Comparison of ENCODE assay signal across 1 cellular context in genomic region chr6:146885708-146886457, GRCh38.
TF ChIP-seq lines count a peak whose summit lies in the region.

No MANE protein-coding gene starts in this region.

TF ChIP-seq in K562, 482 proteins besides CTCF, POLR2A, EP300 and RAD21 (continued from another document and continues in another):
- TF ChIP-seq REST (CRISPR knock-in tag; IDR thresholded peaks at IDR 0.05; ENCODE audit: low read depth): peak; percentile 12; the same call in 1 of the 2 replicates
- peak; percentile 71; the same call in 1 of the 2 replicates for TF ChIP-seq ZNF77 (CRISPR knock-in tag; IDR thresholded peaks at IDR 0.05)
- 0 out of 2 replicates have a peak, but pooled peaks have one; percentile 13 for TF ChIP-seq ATF7 (IDR thresholded peaks at IDR 0.05)
- TF ChIP-seq ZKSCAN3 (CRISPR knock-in tag; IDR thresholded peaks at IDR 0.05): 0 out of 2 replicates have a peak, but pooled peaks have one; percentile 8
- no peak for TF ChIP-seq EZH2 (IDR thresholded peaks at IDR 0.05; ENCODE audit: borderline replicate concordance, low read depth, low read length)
- peak; percentile 63 for TF ChIP-seq KDM5B (IDR thresholded peaks at IDR 0.05; ENCODE audit: insufficient replicate concordance, low read depth, low read length)
- TF ChIP-seq POLR2B (IDR thresholded peaks at IDR 0.05; ENCODE audit: low read depth, partially characterized antibody): peak; percentile 38
- TF ChIP-seq, protein P1, sequence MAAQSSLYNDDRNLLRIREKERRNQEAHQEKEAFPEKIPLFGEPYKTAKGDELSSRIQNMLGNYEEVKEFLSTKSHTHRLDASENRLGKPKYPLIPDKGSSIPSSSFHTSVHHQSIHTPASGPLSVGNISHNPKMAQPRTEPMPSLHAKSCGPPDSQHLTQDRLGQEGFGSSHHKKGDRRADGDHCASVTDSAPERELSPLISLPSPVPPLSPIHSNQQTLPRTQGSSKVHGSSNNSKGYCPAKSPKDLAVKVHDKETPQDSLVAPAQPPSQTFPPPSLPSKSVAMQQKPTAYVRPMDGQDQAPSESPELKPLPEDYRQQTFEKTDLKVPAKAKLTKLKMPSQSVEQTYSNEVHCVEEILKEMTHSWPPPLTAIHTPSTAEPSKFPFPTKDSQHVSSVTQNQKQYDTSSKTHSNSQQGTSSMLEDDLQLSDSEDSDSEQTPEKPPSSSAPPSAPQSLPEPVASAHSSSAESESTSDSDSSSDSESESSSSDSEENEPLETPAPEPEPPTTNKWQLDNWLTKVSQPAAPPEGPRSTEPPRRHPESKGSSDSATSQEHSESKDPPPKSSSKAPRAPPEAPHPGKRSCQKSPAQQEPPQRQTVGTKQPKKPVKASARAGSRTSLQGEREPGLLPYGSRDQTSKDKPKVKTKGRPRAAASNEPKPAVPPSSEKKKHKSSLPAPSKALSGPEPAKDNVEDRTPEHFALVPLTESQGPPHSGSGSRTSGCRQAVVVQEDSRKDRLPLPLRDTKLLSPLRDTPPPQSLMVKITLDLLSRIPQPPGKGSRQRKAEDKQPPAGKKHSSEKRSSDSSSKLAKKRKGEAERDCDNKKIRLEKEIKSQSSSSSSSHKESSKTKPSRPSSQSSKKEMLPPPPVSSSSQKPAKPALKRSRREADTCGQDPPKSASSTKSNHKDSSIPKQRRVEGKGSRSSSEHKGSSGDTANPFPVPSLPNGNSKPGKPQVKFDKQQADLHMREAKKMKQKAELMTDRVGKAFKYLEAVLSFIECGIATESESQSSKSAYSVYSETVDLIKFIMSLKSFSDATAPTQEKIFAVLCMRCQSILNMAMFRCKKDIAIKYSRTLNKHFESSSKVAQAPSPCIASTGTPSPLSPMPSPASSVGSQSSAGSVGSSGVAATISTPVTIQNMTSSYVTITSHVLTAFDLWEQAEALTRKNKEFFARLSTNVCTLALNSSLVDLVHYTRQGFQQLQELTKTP (IDR thresholded peaks at IDR 0.05; ENCODE audit: low read depth in 1 of 2, partially characterized antibody in 2 of 2): peak; percentile 78 to 93
- TF ChIP-seq CREM (IDR thresholded peaks at IDR 0.05; ENCODE audit: low read depth): no peak
- no peak for TF ChIP-seq JUNB (CRISPR knock-in tag; conservative IDR thresholded peaks at IDR 0.05)
- TF ChIP-seq NR4A1 (CRISPR knock-in tag; IDR thresholded peaks at IDR 0.05): no peak
- TF ChIP-seq NR4A1 (tag; IDR thresholded peaks at IDR 0.05): peak; percentile 50; the same call in 1 of the 2 replicates
- peak; percentile 50; the same call in 1 of the 2 replicates for TF ChIP-seq ELF4 (CRISPR knock-in tag; IDR thresholded peaks at IDR 0.05)
- no peak for TF ChIP-seq ZNF778 (CRISPR knock-in tag; IDR thresholded peaks at IDR 0.05)
- TF ChIP-seq ZNF384 (IDR thresholded peaks at IDR 0.05; ENCODE audit: low read depth, low read length): no peak
- no peak for TF ChIP-seq EP400 (IDR thresholded peaks at IDR 0.05)
- TF ChIP-seq CAMTA2 (CRISPR knock-in tag; conservative IDR thresholded peaks at IDR 0.05): 0 out of 2 replicates have a peak, but pooled peaks have one; percentile 63
- 0 out of 2 replicates have a peak, but pooled peaks have one; percentile 12 for TF ChIP-seq ZNF76 (CRISPR knock-in tag; IDR thresholded peaks at IDR 0.05; ENCODE audit: borderline replicate concordance)
- TF ChIP-seq, protein P2, sequence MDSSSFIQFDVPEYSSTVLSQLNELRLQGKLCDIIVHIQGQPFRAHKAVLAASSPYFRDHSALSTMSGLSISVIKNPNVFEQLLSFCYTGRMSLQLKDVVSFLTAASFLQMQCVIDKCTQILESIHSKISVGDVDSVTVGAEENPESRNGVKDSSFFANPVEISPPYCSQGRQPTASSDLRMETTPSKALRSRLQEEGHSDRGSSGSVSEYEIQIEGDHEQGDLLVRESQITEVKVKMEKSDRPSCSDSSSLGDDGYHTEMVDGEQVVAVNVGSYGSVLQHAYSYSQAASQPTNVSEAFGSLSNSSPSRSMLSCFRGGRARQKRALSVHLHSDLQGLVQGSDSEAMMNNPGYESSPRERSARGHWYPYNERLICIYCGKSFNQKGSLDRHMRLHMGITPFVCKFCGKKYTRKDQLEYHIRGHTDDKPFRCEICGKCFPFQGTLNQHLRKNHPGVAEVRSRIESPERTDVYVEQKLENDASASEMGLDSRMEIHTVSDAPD (CRISPR knock-in tag; IDR thresholded peaks at IDR 0.05): 0 out of 2 replicates have a peak, but pooled peaks have one; percentile 36
- TF ChIP-seq TBL1XR1 (IDR thresholded peaks at IDR 0.05; ENCODE audit: low read length in 2 of 2): no peak; a peak in 1 of 4 replicates
- TF ChIP-seq, protein P3, sequence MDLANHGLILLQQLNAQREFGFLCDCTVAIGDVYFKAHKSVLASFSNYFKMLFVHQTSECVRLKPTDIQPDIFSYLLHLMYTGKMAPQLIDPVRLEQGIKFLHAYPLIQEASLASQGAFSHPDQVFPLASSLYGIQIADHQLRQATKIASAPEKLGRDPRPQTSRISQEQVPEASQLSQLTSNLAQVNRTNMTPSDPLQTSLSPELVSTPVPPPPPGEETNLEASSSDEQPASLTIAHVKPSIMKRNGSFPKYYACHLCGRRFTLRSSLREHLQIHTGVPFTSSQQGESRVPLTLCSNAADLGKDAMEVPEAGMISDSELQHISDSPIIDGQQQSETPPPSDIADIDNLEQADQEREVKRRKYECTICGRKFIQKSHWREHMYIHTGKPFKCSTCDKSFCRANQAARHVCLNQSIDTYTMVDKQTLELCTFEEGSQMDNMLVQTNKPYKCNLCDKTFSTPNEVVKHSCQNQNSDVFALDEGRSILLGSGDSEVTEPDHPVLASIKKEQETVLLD (IDR thresholded peaks at IDR 0.05): 0 out of 2 replicates have a peak, but pooled peaks have one; percentile 50
- TF ChIP-seq ZNF143 (CRISPR knock-in tag; IDR thresholded peaks at IDR 0.05): no peak
- TF ChIP-seq, protein P4, sequence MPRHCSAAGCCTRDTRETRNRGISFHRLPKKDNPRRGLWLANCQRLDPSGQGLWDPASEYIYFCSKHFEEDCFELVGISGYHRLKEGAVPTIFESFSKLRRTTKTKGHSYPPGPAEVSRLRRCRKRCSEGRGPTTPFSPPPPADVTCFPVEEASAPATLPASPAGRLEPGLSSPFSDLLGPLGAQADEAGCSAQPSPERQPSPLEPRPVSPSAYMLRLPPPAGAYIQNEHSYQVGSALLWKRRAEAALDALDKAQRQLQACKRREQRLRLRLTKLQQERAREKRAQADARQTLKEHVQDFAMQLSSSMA (CRISPR knock-in tag; IDR thresholded peaks at IDR 0.05): peak; percentile 41; the same call in 1 of the 2 replicates
- TF ChIP-seq MTA1 (IDR thresholded peaks at IDR 0.05; ENCODE audit: borderline replicate concordance): peak; percentile 31; the same call in 1 of the 2 replicates
- no peak for TF ChIP-seq CEBPG (CRISPR knock-in tag; IDR thresholded peaks at IDR 0.05)
- no peak for TF ChIP-seq CEBPG (tag; conservative IDR thresholded peaks at IDR 0.05 in 1 of 2, IDR thresholded peaks at IDR 0.05 in 1 of 2)
- TF ChIP-seq PBX2 (CRISPR knock-in tag; IDR thresholded peaks at IDR 0.05; ENCODE audit: low read depth): no peak
- TF ChIP-seq PBX2 (tag; conservative IDR thresholded peaks at IDR 0.05; ENCODE audit: low read depth): no peak
- TF ChIP-seq ZSCAN32 (CRISPR knock-in tag; IDR thresholded peaks at IDR 0.05): peak; percentile 1; the same call in 1 of the 2 replicates
- TF ChIP-seq, protein P5, sequence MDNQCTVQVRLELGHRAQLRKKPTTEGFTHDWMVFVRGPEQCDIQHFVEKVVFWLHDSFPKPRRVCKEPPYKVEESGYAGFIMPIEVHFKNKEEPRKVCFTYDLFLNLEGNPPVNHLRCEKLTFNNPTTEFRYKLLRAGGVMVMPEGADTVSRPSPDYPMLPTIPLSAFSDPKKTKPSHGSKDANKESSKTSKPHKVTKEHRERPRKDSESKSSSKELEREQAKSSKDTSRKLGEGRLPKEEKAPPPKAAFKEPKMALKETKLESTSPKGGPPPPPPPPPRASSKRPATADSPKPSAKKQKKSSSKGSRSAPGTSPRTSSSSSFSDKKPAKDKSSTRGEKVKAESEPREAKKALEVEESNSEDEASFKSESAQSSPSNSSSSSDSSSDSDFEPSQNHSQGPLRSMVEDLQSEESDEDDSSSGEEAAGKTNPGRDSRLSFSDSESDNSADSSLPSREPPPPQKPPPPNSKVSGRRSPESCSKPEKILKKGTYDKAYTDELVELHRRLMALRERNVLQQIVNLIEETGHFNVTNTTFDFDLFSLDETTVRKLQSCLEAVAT (IDR thresholded peaks at IDR 0.05): peak; percentile 93 to 94
- no peak for TF ChIP-seq ATF6 (CRISPR knock-in tag; IDR thresholded peaks at IDR 0.05)
- TF ChIP-seq E2F3 (CRISPR knock-in tag; IDR thresholded peaks at IDR 0.05): no peak
- TF ChIP-seq, protein P6, sequence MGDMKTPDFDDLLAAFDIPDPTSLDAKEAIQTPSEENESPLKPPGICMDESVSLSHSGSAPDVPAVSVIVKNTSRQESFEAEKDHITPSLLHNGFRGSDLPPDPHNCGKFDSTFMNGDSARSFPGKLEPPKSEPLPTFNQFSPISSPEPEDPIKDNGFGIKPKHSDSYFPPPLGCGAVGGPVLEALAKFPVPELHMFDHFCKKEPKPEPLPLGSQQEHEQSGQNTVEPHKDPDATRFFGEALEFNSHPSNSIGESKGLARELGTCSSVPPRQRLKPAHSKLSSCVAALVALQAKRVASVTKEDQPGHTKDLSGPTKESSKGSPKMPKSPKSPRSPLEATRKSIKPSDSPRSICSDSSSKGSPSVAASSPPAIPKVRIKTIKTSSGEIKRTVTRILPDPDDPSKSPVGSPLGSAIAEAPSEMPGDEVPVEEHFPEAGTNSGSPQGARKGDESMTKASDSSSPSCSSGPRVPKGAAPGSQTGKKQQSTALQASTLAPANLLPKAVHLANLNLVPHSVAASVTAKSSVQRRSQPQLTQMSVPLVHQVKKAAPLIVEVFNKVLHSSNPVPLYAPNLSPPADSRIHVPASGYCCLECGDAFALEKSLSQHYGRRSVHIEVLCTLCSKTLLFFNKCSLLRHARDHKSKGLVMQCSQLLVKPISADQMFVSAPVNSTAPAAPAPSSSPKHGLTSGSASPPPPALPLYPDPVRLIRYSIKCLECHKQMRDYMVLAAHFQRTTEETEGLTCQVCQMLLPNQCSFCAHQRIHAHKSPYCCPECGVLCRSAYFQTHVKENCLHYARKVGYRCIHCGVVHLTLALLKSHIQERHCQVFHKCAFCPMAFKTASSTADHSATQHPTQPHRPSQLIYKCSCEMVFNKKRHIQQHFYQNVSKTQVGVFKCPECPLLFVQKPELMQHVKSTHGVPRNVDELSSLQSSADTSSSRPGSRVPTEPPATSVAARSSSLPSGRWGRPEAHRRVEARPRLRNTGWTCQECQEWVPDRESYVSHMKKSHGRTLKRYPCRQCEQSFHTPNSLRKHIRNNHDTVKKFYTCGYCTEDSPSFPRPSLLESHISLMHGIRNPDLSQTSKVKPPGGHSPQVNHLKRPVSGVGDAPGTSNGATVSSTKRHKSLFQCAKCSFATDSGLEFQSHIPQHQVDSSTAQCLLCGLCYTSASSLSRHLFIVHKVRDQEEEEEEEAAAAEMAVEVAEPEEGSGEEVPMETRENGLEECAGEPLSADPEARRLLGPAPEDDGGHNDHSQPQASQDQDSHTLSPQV (IDR thresholded peaks at IDR 0.05): peak; percentile 78; the same call in 1 of the 2 replicates
- no peak for TF ChIP-seq NEUROD1 (IDR thresholded peaks at IDR 0.05; ENCODE audit: borderline replicate concordance, low read depth, low read length, partially characterized antibody)
- 0 out of 2 replicates have a peak, but pooled peaks have one; percentile 11 for TF ChIP-seq MBD2 (IDR thresholded peaks at IDR 0.05; ENCODE audit: borderline replicate concordance, low read depth)
- TF ChIP-seq KLF10 (CRISPR knock-in tag; IDR thresholded peaks at IDR 0.05): 0 out of 2 replicates have a peak, but pooled peaks have one; percentile 66
